In the genomic region with DNA sequence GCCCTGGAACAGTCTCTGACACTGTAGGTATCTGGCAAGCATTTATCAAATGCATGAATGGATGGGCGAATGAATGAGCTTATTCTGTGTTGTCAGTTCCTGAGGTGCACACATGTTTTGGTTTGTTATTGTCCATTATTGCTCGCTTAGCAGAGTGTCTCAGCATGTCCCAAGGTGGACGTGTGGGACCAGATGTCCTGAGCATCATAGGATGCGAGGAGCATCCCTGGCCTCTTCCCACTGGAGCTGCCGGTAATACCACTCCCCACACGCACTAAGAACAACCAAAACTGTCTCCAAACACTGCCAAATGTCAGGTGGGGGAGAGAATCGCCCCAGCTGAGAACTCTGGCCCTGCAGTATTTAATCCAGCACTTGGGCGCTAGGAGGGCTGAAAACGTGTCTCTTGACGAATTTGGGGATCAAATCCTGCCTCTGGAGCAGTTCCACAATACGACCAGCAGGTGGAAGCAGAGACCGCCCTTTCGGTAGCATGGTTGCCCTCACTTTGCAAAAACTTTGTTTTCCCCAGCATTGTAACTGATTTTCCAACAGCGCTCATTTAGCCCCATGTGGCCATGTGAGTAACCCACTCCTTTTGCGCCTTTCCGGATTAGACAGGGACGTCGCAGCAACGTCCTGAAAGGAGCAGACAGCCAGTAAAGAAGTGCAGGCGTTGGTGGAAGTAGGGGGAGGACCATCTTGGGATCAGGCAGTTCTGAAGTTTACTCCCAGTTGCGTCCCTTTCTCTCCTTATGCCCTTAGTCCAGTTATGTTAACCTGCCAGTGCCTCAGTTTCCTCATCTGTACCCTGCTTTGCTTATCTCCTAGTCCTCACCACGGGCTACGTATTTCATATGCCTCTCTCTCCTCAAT, we compare ENCODE assay signal across 8 cellular contexts. TPM values are rescaled to one million over a fixed set of nuclear protein-coding genes. Genes with fewer than 3 reads are reported as not detected.
A peak's percentile ranks its signal among the peaks of the same experiment; 100 is the strongest.
DNase-seq lines count a peak whose midpoint lies in the region; ATAC-seq and TF ChIP-seq lines count a peak whose summit lies in the region.

No MANE protein-coding gene starts in this region.

- H3K4me3 ChIP-seq in lung, result no peak overlapping the region

- DNase-seq in CD1c-positive myeloid dendritic cell (ENCODE audit: extremely low spot score) (peak; percentile 96), GM19240 (ENCODE audit: insufficient read length, low spot score) (peak; percentile 59), NCI-H526 (lab: John Stamatoyannopoulos, UW) (peak; percentile 82 to 92), dermis blood vessel endothelial cell (peak; percentile 92), lung (ENCODE audit: low spot score) (peak; percentile 79)
- peak; percentile 85 for DNase-seq in activated CD4-positive, alpha-beta T cell treated with anti-CD3 and anti-CD28 coated beads for 48 hours
- peak; percentile 48 for DNase-seq in stimulated activated CD8-positive, alpha-beta memory T cell treated with anti-CD3 and anti-CD28 coated beads, Interleukin-15, amount 100 ng/mL, for 1 hour (ENCODE audit: low read depth)

- H3K27ac ChIP-seq in lung (ENCODE audit: low read depth in 1 of 2, low read length in 1 of 2), result no peak overlapping the region

- H3K9me3 ChIP-seq in lung (ENCODE audit: control insufficient read depth in 2 of 2, insufficient read depth in 1 of 2, low read length in 1 of 2), result no peaks in the 10 kb centered on the region

- ATAC-seq in HG03432 (IDR thresholded peaks at IDR 0.05; ENCODE audit: unreplicated experiment), result peak; percentile 90
- ATAC-seq in lung (ENCODE audit: insufficient read depth, low FRiP score), result peak; percentile 88

- no peaks in the 10 kb centered on the region for H3K27me3 ChIP-seq in lung (ENCODE audit: control insufficient read depth, insufficient read depth)

- no peaks in the 10 kb centered on the region for H3K36me3 ChIP-seq in lung (ENCODE audit: control insufficient read depth in 2 of 2, insufficient read depth in 2 of 2, low read length in 2 of 2)

- WGBS in lung, 2 donors, result 18 to 22% methylated on average over 23 of the region's 23 CpGs

- TF ChIP-seq CTCF in lung (IDR thresholded peaks at IDR 0.05; ENCODE audit: control extremely low read depth, extremely low read depth), result peak; percentile 96

- peaks cover 0 to 3% of the 10 kb centered on the region in 2 donors for H3K4me1 ChIP-seq in lung (ENCODE audit: control insufficient read depth in 2 of 2, insufficient read depth in 2 of 2, low read length in 2 of 2)

RNA-seq across cellular contexts. Expression of a gene that starts 22.7 kb away (rescaled TPM):
- not detected in 2 replicates for total RNA-seq in dermis blood vessel endothelial cell
- not detected for total RNA-seq in lung
- polyA plus RNA-seq in lung, result not detected

RNA-seq across cellular contexts. Expression of a gene that starts 53.9 kb away (rescaled TPM):
- 22.4 and 27.1 TPM in 2 replicates for total RNA-seq in dermis blood vessel endothelial cell
- total RNA-seq in lung, result 10 to 100 TPM; 36.5 to 39.4 TPM
- polyA plus RNA-seq in lung, result 10 to 100 TPM; 17.9 to 28.4 TPM
